Comparison of ENCODE assay signal across 13 cellular contexts in genomic region chr2:11998626-11999378, GRCh38.
DNase-seq lines count a peak whose midpoint lies in the region; ATAC-seq and TF ChIP-seq lines count a peak whose summit lies in the region.
"Had no signal": no experiment of that assay in that cellular context is flagged by ENCODE, and none has a peak within 500 bp of the region (broad histone marks: within the 10 kb centered on the region; RNA-seq: fewer than 3 reads in every experiment).

No MANE protein-coding gene starts in this region.

- H3K18ac ChIP-seq in IMR-90 (ENCODE audit: low read depth, low read length): peak overlapping the region; percentile 28; the same call in 1 of the 2 replicates

- no peak overlapping the region for H3K9ac ChIP-seq in IMR-90 (ENCODE audit: low read depth, low read length)
- H3K9ac ChIP-seq: BLaER1 had no signal

- no peak for TF ChIP-seq CTCF in IMR-90 (conservative IDR thresholded peaks at IDR 0.05; ENCODE audit: low read depth, low read length)

- intact Hi-C loops in IMR-90 (cut with micrococcal nuclease): no loop called here

- no peak overlapping the region for H3K4me3 ChIP-seq in IMR-90 (ENCODE audit: insufficient read depth, low read depth, low read length)
- H3K4me3 ChIP-seq: BLaER1 had no signal

- H2BK120ac ChIP-seq in IMR-90 (ENCODE audit: low read depth, low read length): peak overlapping the region; percentile 1; the same call in 1 of the 2 replicates

- H3K4me2 ChIP-seq in IMR-90 (ENCODE audit: low read depth, low read length): no peak overlapping the region
- H3K4me2 ChIP-seq: BLaER1 had no signal

- dilution Hi-C loops in IMR-90 (cut with HindIII; ENCODE audit: low sequenced_read_pairs, unreplicated experiment): no loop called here

- POLR2A ChIA-PET in IMR-90 (lab: Charles Lee; ENCODE audit: unreplicated experiment): no interaction called here

- peaks cover 3% of the 10 kb centered on the region; the same call in 1 of the 2 replicates for H3K9me3 ChIP-seq in IMR-90 (ENCODE audit: control insufficient read depth, insufficient read depth, low read length)

- TF ChIP-seq POLR2A in IMR-90 (IDR thresholded peaks at IDR 0.05; ENCODE audit: low read depth, low read length): no peak

- H3K27ac ChIP-seq in IMR-90 (ENCODE audit: insufficient read depth, low read length): no peak overlapping the region
- H3K27ac ChIP-seq: BLaER1 had no signal

- H4K20me1 ChIP-seq in IMR-90 (ENCODE audit: insufficient read depth, low read length): no peaks in the 10 kb centered on the region
- H4K20me1 ChIP-seq: BLaER1 had no signal

- no peak overlapping the region for H2AFZ ChIP-seq in IMR-90 (replicated peaks; ENCODE audit: low read length, poor library complexity)

- DNase-seq in IMR-90 (peak; percentile 21), iris pigment epithelial cell (ENCODE audit: low read depth) (peak; percentile 39), NCI-H1694 (lab: John Stamatoyannopoulos, UW) (no peak), NCI-H510A treated with DMSO at 0.1 percent for 48 hours (lab: John Stamatoyannopoulos, UW) (no peak)
- no peak for DNase-seq in stimulated activated CD4-positive, alpha-beta T cell treated with anti-CD3 and anti-CD28 coated beads, Interleukin-4, amount 100 ng/mL, for 24 hours
- DNase-seq in activated CD4-positive, alpha-beta T cell treated with anti-CD3 and anti-CD28 coated beads, Interleukin-2, amount 50 U/mL, for 4 hours: no peak
- DNase-seq: activated gamma-delta T cell; GF-D8; NCI-H2029; stimulated activated CD4-positive, alpha-beta T cell treated with anti-CD3 and anti-CD28 coated beads, Interleukin-1b, Interleukin-23, amount 100 ng/mL, for 48 hours had no signal

- 0 out of 2 replicates have a peak overlapping the region, but pooled peaks have one; percentile 10 for H4K91ac ChIP-seq in IMR-90 (ENCODE audit: insufficient read depth, low read depth, low read length)

- BruUV-seq in IMR-90 (replicated peaks; lab: Mats Ljungman, UMichigan): no TSS peak

- H3K9me1 ChIP-seq in IMR-90 (ENCODE audit: insufficient read depth, low read length): no peaks in the 10 kb centered on the region

- TF ChIP-seq RAD21 in IMR-90 (IDR thresholded peaks at IDR 0.05; ENCODE audit: low read length): no peak

- 0 out of 4 replicates have a peak overlapping the region, but pooled peaks of 1 of the 2 experiments have one; percentile 32 for H4K8ac ChIP-seq in IMR-90 (ENCODE audit: low read depth in 2 of 2, low read length in 2 of 2)

- no peak overlapping the region for H2AK9ac ChIP-seq in IMR-90 (replicated peaks; ENCODE audit: low read depth, low read length, poor library complexity)

- H3K4ac ChIP-seq in IMR-90 (ENCODE audit: low read depth, low read length): no peak overlapping the region

- peak; percentile 69 for ATAC-seq in GM18502 (IDR thresholded peaks at IDR 0.05; ENCODE audit: poor library complexity, unreplicated experiment)
- peak; percentile 63 for ATAC-seq in HG02642 (IDR thresholded peaks at IDR 0.05; ENCODE audit: poor library complexity, unreplicated experiment)
- ATAC-seq in IMR-90 (ENCODE audit: low read depth): peak; percentile 44

- no peak overlapping the region for H3K23ac ChIP-seq in IMR-90 (ENCODE audit: low read depth, low read length)

- peaks cover 5% of the 10 kb centered on the region for H3K4me1 ChIP-seq in IMR-90 (ENCODE audit: control insufficient read depth, insufficient read depth, low read length)

- in situ Hi-C loops in IMR-90 (cut with MboI; ENCODE audit: low sequenced_read_pairs): no loop called here

- no peak overlapping the region for H4K5ac ChIP-seq in IMR-90 (ENCODE audit: low read depth, low read length)

- H2BK5ac ChIP-seq in IMR-90 (ENCODE audit: low read depth, low read length, poor library complexity, severe bottlenecking): no peak overlapping the region

- H2BK20ac ChIP-seq in IMR-90 (ENCODE audit: low read depth, low read length): peak overlapping the region; percentile 49; the same call in 1 of the 2 replicates

- WGBS in IMR-90 (ENCODE audit: extremely low coverage in 2 of 2, insufficient read length in 1 of 2), 2 experiments: no CpG with 5 or more reads among the region's 4 CpGs

- H3K27me3 ChIP-seq in IMR-90 (ENCODE audit: control insufficient read depth, insufficient read depth, low read length): no peaks in the 10 kb centered on the region
- H3K27me3 ChIP-seq: BLaER1 had no signal

- CTCF ChIA-PET in IMR-90 (lab: Yijun Ruan, JAX): interaction anchor here (0.6 to 1.1 kb wide), 3 partner anchors 19 to 133 kb away, joined by 3 to 4 read pairs (median 3); no protein-coding TSS in a partner anchor

- no peak overlapping the region for H3K14ac ChIP-seq in IMR-90 (replicated peaks; ENCODE audit: low read depth, low read length)

- H3K36me3 ChIP-seq in IMR-90 (ENCODE audit: control insufficient read depth, insufficient read depth, low read length): no peaks in the 10 kb centered on the region
- H3K36me3 ChIP-seq: BLaER1 had no signal

- no peaks in the 10 kb centered on the region for H3K79me1 ChIP-seq in IMR-90 (ENCODE audit: low read depth in 1 of 2, low read length in 2 of 2)

- H3K56ac ChIP-seq in IMR-90 (ENCODE audit: extremely low read depth, insufficient read depth, low read length): 0 out of 2 replicates have a peak overlapping the region, but pooled peaks have one; percentile 17

- H2AK5ac ChIP-seq in IMR-90 (ENCODE audit: low read depth, low read length): no peak overlapping the region; the same call in 1 of the 2 replicates

- H2BK15ac ChIP-seq in IMR-90 (ENCODE audit: low read depth, low read length): peak overlapping the region; percentile 55; the same call in 1 of the 3 replicates

TF ChIP-seq in IMR-90, 13 proteins besides CTCF, POLR2A, EP300 and RAD21:
- no peak for TF ChIP-seq MXI1 (IDR thresholded peaks at IDR 0.05; ENCODE audit: borderline replicate concordance, low read depth, low read length)
- TF ChIP-seq MAFK (IDR thresholded peaks at IDR 0.05; ENCODE audit: low read depth, low read length): peak; percentile 56; the same call in 1 of the 2 replicates

Comparison
In these comparisons a context has a peak if more than half of its experiments do, and no peak if none do; other contexts are left out.
1. DNase-seq: peak in IMR-90 (single experiment) and iris pigment epithelial cell (single experiment); none in stimulated activated CD4-positive, alpha-beta T cell treated with anti-CD3 and anti-CD28 coated beads, Interleukin-4, amount 100 ng/mL, for 24 hours (single experiment), NCI-H1694 (single experiment), activated CD4-positive, alpha-beta T cell treated with anti-CD3 and anti-CD28 coated beads, Interleukin-2, amount 50 U/mL, for 4 hours (0 of 2) and NCI-H510A treated with DMSO at 0.1 percent for 48 hours (single experiment).
2. Peak in every context shown above with its lines, with median percentiles within 50 percentile points of each other: ATAC-seq.